In the genomic region with DNA sequence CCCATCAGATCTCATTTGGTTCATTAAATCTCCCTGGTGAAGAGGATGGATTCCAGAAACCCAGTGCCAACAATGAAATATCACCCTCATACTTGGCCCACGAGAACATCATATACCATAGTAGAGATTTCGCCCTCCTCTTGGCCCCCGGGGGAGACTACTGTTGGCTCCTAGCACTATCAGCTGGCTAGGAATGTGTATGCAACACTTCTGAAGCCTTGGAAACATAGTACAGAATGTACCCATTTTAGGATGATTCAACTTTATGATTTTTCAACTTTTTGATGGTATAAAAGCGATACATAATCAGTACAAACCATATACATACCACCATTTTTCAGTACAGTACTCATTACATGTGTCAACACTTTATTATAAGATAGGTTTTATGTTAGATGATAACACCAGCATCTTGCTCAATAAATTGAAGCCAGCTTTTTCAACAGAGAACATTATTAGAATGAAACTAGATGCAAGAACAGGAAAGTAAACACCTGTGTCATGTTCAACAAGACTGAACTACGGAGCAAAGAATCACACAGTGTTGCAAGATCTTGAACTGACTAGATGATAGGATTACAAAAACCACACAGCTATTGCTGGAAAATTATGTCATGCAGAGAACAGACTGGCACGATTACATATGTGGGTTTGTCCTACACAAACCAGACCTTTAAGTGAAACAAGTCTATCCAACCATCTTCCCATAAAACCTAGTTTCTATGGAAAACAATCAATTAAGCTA, we compare ENCODE assay signal across 12 cellular contexts. TPM values are rescaled to one million over a fixed set of nuclear protein-coding genes. Genes with fewer than 3 reads are reported as not detected.
DNase-seq lines count a peak whose midpoint lies in the region; ATAC-seq and TF ChIP-seq lines count a peak whose summit lies in the region.
"Had no signal": no experiment of that assay in that cellular context is flagged by ENCODE, and none has a peak within 500 bp of the region (broad histone marks: within the 10 kb centered on the region; RNA-seq: fewer than 3 reads in every experiment).

No MANE protein-coding gene starts in this region.

- peak overlapping the region; percentile 98 for H3K27ac Mint-ChIP-seq in MCF 10A (ENCODE audit: low read depth, unreplicated experiment)
- H3K27ac Mint-ChIP-seq in naive thymus-derived CD8-positive, alpha-beta T cell, result peak overlapping the region in 1 of 10 donors; percentile 10
- H3K27ac Mint-ChIP-seq in CD4-positive, alpha-beta memory T cell, result peak overlapping the region in 2 of 7 donors; percentile 0 to 10

- no TSS peak for BruUV-seq in MCF 10A (replicated peaks; lab: Mats Ljungman, UMichigan)

- POLR2A ChIA-PET in MCF 10A (lab: Yijun Ruan, JAX), result interaction anchor here (0.6 to 7.6 kb wide), 15 partner anchors 13 to 233 kb away, joined by 3 to 72 read pairs (median 5); a partner anchor contains a TSS
- POLR2A ChIA-PET in naive thymus-derived CD8-positive, alpha-beta T cell (lab: Charles Lee), result interaction anchor here (0.7 to 1.3 kb wide), 2 partner anchors 16 to 43 kb away, joined by 4 read pairs; no protein-coding TSS in a partner anchor
- POLR2A ChIA-PET in CD4-positive, alpha-beta memory T cell (lab: Charles Lee; ENCODE audit: partially characterized antibody), result interaction anchor here (0.6 kb wide), 1 partner anchor 523 kb away, joined by 3 read pairs; no protein-coding TSS in a partner anchor

- H3K4me3 Mint-ChIP-seq in MCF 10A (ENCODE audit: unreplicated experiment), result peak overlapping the region; percentile 63
- H3K4me3 Mint-ChIP-seq in naive thymus-derived CD8-positive, alpha-beta T cell, result no peak overlapping the region
- no peak overlapping the region for H3K4me3 Mint-ChIP-seq in CD4-positive, alpha-beta memory T cell
- H3K4me3 Mint-ChIP-seq: central memory CD8-positive, alpha-beta T cell had no signal

- H3K27ac ChIP-seq in breast epithelium (no peak overlapping the region), SK-N-MC (peak overlapping the region; percentile 75), upper lobe of right lung (no peak overlapping the region)
- no peak overlapping the region for H3K27ac ChIP-seq in CD4-positive, alpha-beta memory T cell (ENCODE audit: low read depth, low read length)
- H3K27ac ChIP-seq: C4-2B had no signal

- no peaks in the 10 kb centered on the region for H3K27me3 Mint-ChIP-seq in MCF 10A (ENCODE audit: insufficient read depth, unreplicated experiment)
- no peaks in the 10 kb centered on the region for H3K27me3 Mint-ChIP-seq in naive thymus-derived CD8-positive, alpha-beta T cell
- H3K27me3 Mint-ChIP-seq in CD4-positive, alpha-beta memory T cell, result no peaks in the 10 kb centered on the region
- H3K27me3 Mint-ChIP-seq: central memory CD8-positive, alpha-beta T cell had no signal

- no peak for TF ChIP-seq CTCF in MCF 10A (IDR thresholded peaks at IDR 0.05; ENCODE audit: unreplicated experiment)
- TF ChIP-seq CTCF in breast epithelium (IDR thresholded peaks at IDR 0.05), result no peak
- TF ChIP-seq CTCF in foreskin fibroblast (IDR thresholded peaks at IDR 0.05; ENCODE audit: low read depth, low read length), result no peak
- TF ChIP-seq CTCF in upper lobe of right lung (IDR thresholded peaks at IDR 0.05), result no peak

- H3K36me3 Mint-ChIP-seq in MCF 10A (ENCODE audit: insufficient read depth, unreplicated experiment), result peaks cover 50% of the 10 kb centered on the region
- peaks cover 0 to 38% (median 2%) of the 10 kb centered on the region in 3 donors for H3K36me3 Mint-ChIP-seq in naive thymus-derived CD8-positive, alpha-beta T cell
- H3K36me3 Mint-ChIP-seq in CD4-positive, alpha-beta memory T cell, result peaks cover 21 to 29% of the 10 kb centered on the region in 2 donors

- intact Hi-C loops in MCF 10A (cut with micrococcal nuclease), result no loop called here
- intact Hi-C loops in breast epithelium (cut with DNase I; ENCODE audit: low total_unique reads), result no loop called here
- intact Hi-C loops in upper lobe of right lung (cut with DNase I), result no loop called here
- intact Hi-C loops in CD4-positive, alpha-beta memory T cell (cut with micrococcal nuclease), result no loop called here

- peak; percentile 73 for ATAC-seq in upper lobe of right lung
- ATAC-seq in naive thymus-derived CD8-positive, alpha-beta T cell, result no peak

- CTCF ChIA-PET in MCF 10A (lab: Yijun Ruan, JAX), result interaction anchor here (0.5 to 1.4 kb wide), 7 partner anchors 22 to 886 kb away, joined by 3 to 5 read pairs (median 4); no protein-coding TSS in a partner anchor
- CTCF ChIA-PET in CD4-positive, alpha-beta memory T cell (lab: Charles Lee; ENCODE audit: partially characterized antibody), result no interaction called here

- DNase-seq in MCF 10A (ENCODE audit: unreplicated experiment) (peak; percentile 92), breast epithelium (ENCODE audit: low spot score in 2 of 2) (no peak), SK-N-MC (ENCODE audit: low read depth, low spot score) (peak; percentile 30), foreskin fibroblast (peak; percentile 62 to 81), upper lobe of right lung (no peak)
- no peak for DNase-seq in naive thymus-derived CD8-positive, alpha-beta T cell
- no peak for DNase-seq in CD4-positive, alpha-beta memory T cell
- DNase-seq in stimulated activated CD4-positive, alpha-beta T cell treated with anti-CD3 and anti-CD28 coated beads, Interleukin-2, amount 100 ng/mL, for 24 hours, result no peak
- DNase-seq: NCI-H1436, SW 1271 had no signal

- no peaks in the 10 kb centered on the region for H3K9me3 Mint-ChIP-seq in MCF 10A (ENCODE audit: unreplicated experiment)
- H3K9me3 Mint-ChIP-seq in naive thymus-derived CD8-positive, alpha-beta T cell, result no peaks in the 10 kb centered on the region
- H3K9me3 Mint-ChIP-seq in CD4-positive, alpha-beta memory T cell, result peaks cover 0 to 4% (median 0%) of the 10 kb centered on the region in 8 donors
- H3K9me3 Mint-ChIP-seq: central memory CD8-positive, alpha-beta T cell had no signal

- H3K4me1 ChIP-seq in breast epithelium, result no peaks in the 10 kb centered on the region
- peaks cover 7% of the 10 kb centered on the region for H3K4me1 ChIP-seq in upper lobe of right lung
- H3K4me1 ChIP-seq in CD4-positive, alpha-beta memory T cell (ENCODE audit: insufficient read depth, low read length), result no peaks in the 10 kb centered on the region

- TF ChIP-seq POLR2A in breast epithelium (IDR thresholded peaks at IDR 0.05), result no peak

- no peak overlapping the region for H3K4me3 ChIP-seq in breast epithelium
- 0 out of 2 replicates have a peak overlapping the region, but pooled peaks have one; percentile 15 for H3K4me3 ChIP-seq in SK-N-MC
- no peak overlapping the region for H3K4me3 ChIP-seq in foreskin fibroblast (ENCODE audit: low read depth in 1 of 2, low read length in 2 of 2)
- H3K4me3 ChIP-seq in upper lobe of right lung, result no peak overlapping the region
- no peak overlapping the region for H3K4me3 ChIP-seq in CD4-positive, alpha-beta memory T cell (ENCODE audit: low read length in 2 of 2)

- no peaks in the 10 kb centered on the region for H3K9me3 ChIP-seq in breast epithelium
- no peaks in the 10 kb centered on the region for H3K9me3 ChIP-seq in SK-N-MC (ENCODE audit: low read depth, low read length)
- H3K9me3 ChIP-seq in upper lobe of right lung, result no peaks in the 10 kb centered on the region
- no peaks in the 10 kb centered on the region for H3K9me3 ChIP-seq in CD4-positive, alpha-beta memory T cell (ENCODE audit: control insufficient read depth in 1 of 2, low read length in 2 of 2)

- H3K36me3 ChIP-seq in breast epithelium, result no peaks in the 10 kb centered on the region
- peaks cover 32% of the 10 kb centered on the region for H3K36me3 ChIP-seq in SK-N-MC (ENCODE audit: insufficient read depth, low read length)
- H3K36me3 ChIP-seq in upper lobe of right lung, result peaks cover 31% of the 10 kb centered on the region
- peaks cover 18% of the 10 kb centered on the region for H3K36me3 ChIP-seq in CD4-positive, alpha-beta memory T cell (ENCODE audit: insufficient read depth, low read length)

- peaks cover 19% of the 10 kb centered on the region for H3K4me1 Mint-ChIP-seq in MCF 10A (ENCODE audit: insufficient read depth, unreplicated experiment)
- H3K4me1 Mint-ChIP-seq in naive thymus-derived CD8-positive, alpha-beta T cell, result peaks cover 0 to 6% (median 0%) of the 10 kb centered on the region in 4 donors
- H3K4me1 Mint-ChIP-seq in CD4-positive, alpha-beta memory T cell, result no peaks in the 10 kb centered on the region
- H3K4me1 Mint-ChIP-seq: central memory CD8-positive, alpha-beta T cell had no signal

- no peaks in the 10 kb centered on the region for H3K27me3 ChIP-seq in breast epithelium
- no peaks in the 10 kb centered on the region for H3K27me3 ChIP-seq in upper lobe of right lung
- H3K27me3 ChIP-seq in CD4-positive, alpha-beta memory T cell (ENCODE audit: insufficient read depth, low read length), result no peaks in the 10 kb centered on the region

- H3K9ac ChIP-seq in SK-N-MC (ENCODE audit: insufficient read length), result no peak overlapping the region

RNA-seq across cellular contexts. Expression of a gene that starts 17.2 kb away (rescaled TPM):
- total RNA-seq in MCF 10A (2022), result 302 and 406 TPM in 2 replicates
- 100 to 1,000 TPM; 150 to 219 (median 172) TPM for total RNA-seq in breast epithelium
- 117 TPM for total RNA-seq in upper lobe of right lung
- 100 to 1,000 TPM; 238 to 252 TPM for total RNA-seq in naive thymus-derived CD8-positive, alpha-beta T cell
- 100 to 1,000 TPM; 256 to 353 (median 337) TPM for polyA plus RNA-seq in naive thymus-derived CD8-positive, alpha-beta T cell
- total RNA-seq in CD4-positive, alpha-beta memory T cell, result 100 to 1,000 TPM; 180 to 206 TPM
- 100 to 1,000 TPM; 124 to 325 TPM for polyA plus RNA-seq in CD4-positive, alpha-beta memory T cell

RNA-seq across cellular contexts. Expression of a gene that starts 37.1 kb away (rescaled TPM):
- 66.9 and 74.1 TPM in 2 replicates for total RNA-seq in MCF 10A (2022)
- 10 to 100 TPM; 58.4 to 70.7 (median 67.5) TPM for total RNA-seq in breast epithelium
- 71.2 TPM for total RNA-seq in upper lobe of right lung
- total RNA-seq in naive thymus-derived CD8-positive, alpha-beta T cell, result 10 to 100 TPM; 71.0 to 72.2 TPM
- 10 to 100 TPM; 29.7 to 35.1 (median 32.3) TPM for polyA plus RNA-seq in naive thymus-derived CD8-positive, alpha-beta T cell
- 10 to 100 TPM; 85.0 to 92.1 TPM for total RNA-seq in CD4-positive, alpha-beta memory T cell
- polyA plus RNA-seq in CD4-positive, alpha-beta memory T cell, result 10 to 100 TPM; 39.9 to 47.6 TPM

Comparison
In these comparisons a context has a peak if more than half of its experiments do, and no peak if none do; other contexts are left out.
1. DNase-seq: peak in MCF 10A (single experiment), SK-N-MC (single experiment) and foreskin fibroblast (2 of 2); none in breast epithelium (0 of 2), upper lobe of right lung (single experiment), naive thymus-derived CD8-positive, alpha-beta T cell (0 of 10), CD4-positive, alpha-beta memory T cell (0 of 5) and stimulated activated CD4-positive, alpha-beta T cell treated with anti-CD3 and anti-CD28 coated beads, Interleukin-2, amount 100 ng/mL, for 24 hours (0 of 2).